19 cellular contexts compared by ENCODE assay signal in genomic region chr4:55366621-55367020, GRCh38.
"Had no signal": no experiment of that assay in that cellular context is flagged by ENCODE, and none has a peak within 500 bp of the region (broad histone marks: within the 10 kb centered on the region; RNA-seq: fewer than 3 reads in every experiment).

No MANE protein-coding gene starts in this region.

- H3K27ac ChIP-seq: parathyroid adenoma, vagina had no signal

- H2AFZ ChIP-seq: parathyroid adenoma had no signal

- H3K9ac ChIP-seq: parathyroid adenoma had no signal

- H3K4me3 ChIP-seq: tibial nerve, vagina had no signal

- H3K79me2 ChIP-seq: parathyroid adenoma had no signal

- H3K27me3 ChIP-seq: tibial nerve, vagina had no signal

- FAIRE-seq: islet of Langerhans had no signal

- H3K27ac Mint-ChIP-seq: activated naive CD4-positive, alpha-beta T cell treated with anti-CD3 and anti-CD28 coated beads, Interleukin-2, amount 50 U/mL, for 72 hours; dendritic cell treated with granulocyte-macrophage colony-stimulating factor and Interleukin-4, amounts not matched to agents 40 ng/mL and 50 ng/mL, for 4 days had no signal

- H3K4me1 ChIP-seq: parathyroid adenoma had no signal

- H3K9me3 ChIP-seq: tibial nerve, vagina had no signal

- ATAC-seq: activated naive CD4-positive, alpha-beta T cell treated with anti-CD3 and anti-CD28 coated beads, Interleukin-2, amount 50 U/mL, for 72 hours; left lobe of liver had no signal

- H3K9me3 Mint-ChIP-seq: activated naive CD4-positive, alpha-beta T cell treated with anti-CD3 and anti-CD28 coated beads, Interleukin-2, amount 50 U/mL, for 72 hours; dendritic cell treated with granulocyte-macrophage colony-stimulating factor and Interleukin-4, amounts not matched to agents 40 ng/mL and 50 ng/mL, for 4 days had no signal

- H3K27me3 Mint-ChIP-seq: brain; dendritic cell treated with granulocyte-macrophage colony-stimulating factor and Interleukin-4, amounts not matched to agents 40 ng/mL and 50 ng/mL, for 4 days had no signal

- H3K4me3 Mint-ChIP-seq: brain; dendritic cell treated with granulocyte-macrophage colony-stimulating factor and Interleukin-4, amounts not matched to agents 40 ng/mL and 50 ng/mL, for 4 days had no signal

- DNase-seq: activated CD8-positive, alpha-beta memory T cell treated with anti-CD3 and anti-CD28 coated beads for 24 hours; activated CD8-positive, alpha-beta memory T cell treated with anti-CD3 and anti-CD28 coated beads, Interleukin-2, amount 50 U/mL, for 48 hours; activated gamma-delta T cell; effector memory CD4-positive, alpha-beta T cell; foreskin fibroblast; hippocampal formation; midbrain; stimulated activated CD4-positive, alpha-beta T cell treated with anti-CD3 and anti-CD28 coated beads, Interleukin-12 subunit alpha, Interleukin-12 subunit beta, amount 100 ng/mL, for 4 hours; stimulated activated CD4-positive, alpha-beta T cell treated with anti-CD3 and anti-CD28 coated beads, Interleukin-1b, Interleukin-23, amount 100 ng/mL, for 48 hours; stimulated activated naive CD4-positive, alpha-beta T cell treated with Interleukin-2 at 50 U/mL for 16 hours; T1000 had no signal
